Comparison of ENCODE assay signal across 1 cellular context in genomic region chr19:49869009-49869483, GRCh38.
TF ChIP-seq lines count a peak whose summit lies in the region.

No MANE protein-coding gene starts in this region.

TF ChIP-seq in HEK293, 187 proteins besides CTCF, POLR2A, EP300 and RAD21 (continued from another document):
- TF ChIP-seq ZNF211 (tag by site-specific recombination; IDR thresholded peaks at IDR 0.05; ENCODE audit: low read depth) (no peak), ZNF18 (tag by site-specific recombination; IDR thresholded peaks at IDR 0.05) (no peak), PATZ1 (tag by site-specific recombination; IDR thresholded peaks at IDR 0.05) (peak; percentile 88), ZNF335 (tag by site-specific recombination; conservative IDR thresholded peaks at IDR 0.05) (no peak), AEBP2 (tag by site-specific recombination; IDR thresholded peaks at IDR 0.05; ENCODE audit: borderline replicate concordance) (no peak), ZNF654 (tag by site-specific recombination; IDR thresholded peaks at IDR 0.05; ENCODE audit: low read depth) (no peak), ZFP3 (tag by site-specific recombination; IDR thresholded peaks at IDR 0.05; ENCODE audit: low read depth) (no peak), KLF8 (tag by site-specific recombination; IDR thresholded peaks at IDR 0.05) (peak; percentile 10; the same call in 1 of the 2 replicates), GLIS2 (tag by site-specific recombination; IDR thresholded peaks at IDR 0.05) (peak; percentile 72), ZBTB1 (tag by site-specific recombination; IDR thresholded peaks at IDR 0.05) (no peak), ZNF621 (tag by site-specific recombination; IDR thresholded peaks at IDR 0.05) (no peak), ZNF366 (tag by site-specific recombination; conservative IDR thresholded peaks at IDR 0.05) (peak; percentile 46; the same call in 1 of the 2 replicates), ZNF398 (tag by site-specific recombination; IDR thresholded peaks at IDR 0.05) (peak; percentile 76), PBX3 (CRISPR knock-in tag; IDR thresholded peaks at IDR 0.05) (no peak), ZIC2 (tag by site-specific recombination; IDR thresholded peaks at IDR 0.05) (0 out of 2 replicates have a peak, but pooled peaks have one; percentile 11), RBAK (tag by site-specific recombination; IDR thresholded peaks at IDR 0.05) (no peak), OSR2 (tag by site-specific recombination; IDR thresholded peaks at IDR 0.05) (no peak), ZBTB10 (tag by site-specific recombination; IDR thresholded peaks at IDR 0.05) (0 out of 2 replicates have a peak, but pooled peaks have one; percentile 46)
TF ChIP-seq in HEK293: peak in this region for 13.
